ENCODE assay signal across 8 cellular contexts in the genomic region with DNA sequence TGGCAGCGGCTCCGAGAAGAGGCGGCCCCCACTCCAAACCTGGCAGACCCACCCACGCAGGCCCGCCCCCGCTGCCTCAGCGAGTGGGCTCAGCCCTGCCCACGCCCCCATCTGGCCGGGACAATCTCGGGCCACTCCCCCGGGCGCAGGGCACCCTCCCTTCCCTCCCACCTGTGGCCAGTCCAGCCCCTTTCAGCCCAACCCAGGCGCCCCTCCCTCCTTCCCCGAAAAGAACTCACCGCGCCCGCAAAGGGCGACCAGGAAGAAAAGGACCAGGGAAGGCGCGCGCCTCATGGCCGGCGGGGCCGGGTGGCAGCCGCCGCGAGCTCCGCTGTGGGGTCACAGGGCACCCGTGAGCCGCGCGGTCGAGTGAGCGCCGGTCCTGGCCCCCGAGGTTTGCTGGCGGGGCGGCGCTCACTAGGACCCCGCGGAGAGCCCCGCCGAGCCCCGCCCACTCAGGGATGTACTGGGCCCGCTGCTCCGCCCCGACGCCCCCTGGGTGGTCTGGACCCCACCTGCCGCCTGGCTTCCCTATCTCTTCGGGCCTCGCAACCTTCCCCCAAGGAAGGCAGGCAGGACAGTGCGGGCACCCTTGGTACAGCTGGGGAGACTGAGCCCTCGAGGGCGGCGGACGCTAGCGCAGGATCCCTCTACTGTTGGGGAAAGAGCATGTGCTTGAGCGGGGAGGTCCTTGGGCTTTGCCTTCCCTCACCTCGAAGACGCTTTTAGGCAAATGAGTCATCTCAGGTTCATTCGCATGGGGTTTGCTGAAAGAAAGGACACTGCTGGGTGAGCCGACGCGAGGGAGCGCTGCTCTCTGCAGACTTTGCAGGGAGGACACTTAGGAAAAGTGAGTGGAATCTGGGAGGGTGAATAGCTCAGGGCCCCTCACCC. TPM values are rescaled to one million over a fixed set of nuclear protein-coding genes. Genes with fewer than 3 reads are reported as not detected.
A peak's percentile ranks its signal among the peaks of the same experiment; 100 is the strongest.
DNase-seq lines count a peak whose midpoint lies in the region; ATAC-seq lines count a peak whose summit lies in the region.

A gene with protein sequence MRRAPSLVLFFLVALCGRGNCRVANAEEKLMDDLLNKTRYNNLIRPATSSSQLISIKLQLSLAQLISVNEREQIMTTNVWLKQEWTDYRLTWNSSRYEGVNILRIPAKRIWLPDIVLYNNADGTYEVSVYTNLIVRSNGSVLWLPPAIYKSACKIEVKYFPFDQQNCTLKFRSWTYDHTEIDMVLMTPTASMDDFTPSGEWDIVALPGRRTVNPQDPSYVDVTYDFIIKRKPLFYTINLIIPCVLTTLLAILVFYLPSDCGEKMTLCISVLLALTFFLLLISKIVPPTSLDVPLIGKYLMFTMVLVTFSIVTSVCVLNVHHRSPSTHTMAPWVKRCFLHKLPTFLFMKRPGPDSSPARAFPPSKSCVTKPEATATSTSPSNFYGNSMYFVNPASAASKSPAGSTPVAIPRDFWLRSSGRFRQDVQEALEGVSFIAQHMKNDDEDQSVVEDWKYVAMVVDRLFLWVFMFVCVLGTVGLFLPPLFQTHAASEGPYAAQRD (minus strand): TSS at position 371 of the 894 bp plus-strand sequence. CDS start 77 bp downstream, at position 294.

- H3K27ac ChIP-seq in iPS-20b (ENCODE audit: low read length) = no peak within 1 kb of the TSS

- peak within 1 kb of the TSS; percentile 46 for H3K4me3 Mint-ChIP-seq in activated naive CD8-positive, alpha-beta T cell treated with anti-CD3 and anti-CD28 coated beads, Interleukin-2, amount 50 U/mL, for 24 hours
- peak within 1 kb of the TSS; percentile 83 for H3K4me3 Mint-ChIP-seq in stimulated activated naive B cell treated with anti-CD40 and anti-IgM and Interleukin-4, amounts not matched to agents 10 μg/mL and 1 μg/mL and 100 μg/mL, for 72 hours

- no peaks in the 10 kb centered on the region for H3K9me3 Mint-ChIP-seq in activated naive CD8-positive, alpha-beta T cell treated with anti-CD3 and anti-CD28 coated beads, Interleukin-2, amount 50 U/mL, for 24 hours
- no peaks in the 10 kb centered on the region for H3K9me3 Mint-ChIP-seq in stimulated activated naive B cell treated with anti-CD40 and anti-IgM and Interleukin-4, amounts not matched to agents 10 μg/mL and 1 μg/mL and 100 μg/mL, for 72 hours

- peak within 1 kb of the TSS; percentile 79 for H3K4me3 ChIP-seq in iPS-20b (ENCODE audit: low read length)

- H3K9ac ChIP-seq in iPS-20b (ENCODE audit: low read depth, low read length) = peak within 1 kb of the TSS; percentile 52; the same call in 1 of the 2 replicates

- peaks cover 5% of the 10 kb centered on the region for H3K4me1 Mint-ChIP-seq in activated naive CD8-positive, alpha-beta T cell treated with anti-CD3 and anti-CD28 coated beads, Interleukin-2, amount 50 U/mL, for 24 hours
- peaks cover 12% of the 10 kb centered on the region in 2 donors for H3K4me1 Mint-ChIP-seq in stimulated activated naive B cell treated with anti-CD40 and anti-IgM and Interleukin-4, amounts not matched to agents 10 μg/mL and 1 μg/mL and 100 μg/mL, for 72 hours

- no peaks in the 10 kb centered on the region for H3K36me3 Mint-ChIP-seq in activated naive CD8-positive, alpha-beta T cell treated with anti-CD3 and anti-CD28 coated beads, Interleukin-2, amount 50 U/mL, for 24 hours (ENCODE audit: low read depth)
- H3K36me3 Mint-ChIP-seq in stimulated activated naive B cell treated with anti-CD40 and anti-IgM and Interleukin-4, amounts not matched to agents 10 μg/mL and 1 μg/mL and 100 μg/mL, for 72 hours = no peaks in the 10 kb centered on the region

- H3K9me3 ChIP-seq in iPS-20b (ENCODE audit: insufficient read depth, low read depth, low read length) = no peaks in the 10 kb centered on the region

- ATAC-seq in Right ventricle myocardium inferior = peak; percentile 44
- ATAC-seq in activated naive CD8-positive, alpha-beta T cell treated with anti-CD3 and anti-CD28 coated beads, Interleukin-2, amount 50 U/mL, for 24 hours = peak; percentile 76
- ATAC-seq in stimulated activated naive B cell treated with anti-CD40 and anti-IgM and Interleukin-4, amounts not matched to agents 10 μg/mL and 1 μg/mL and 100 μg/mL, for 72 hours (replicated peaks) = peak; percentile 69 to 75
- no peak for ATAC-seq in GM21367 (IDR thresholded peaks at IDR 0.05; ENCODE audit: unreplicated experiment)

- peaks cover 10% of the 10 kb centered on the region; the same call in 1 of the 2 replicates for H3K4me1 ChIP-seq in iPS-20b (ENCODE audit: insufficient read depth, low read length)

- peaks cover 8% of the 10 kb centered on the region for H3K27me3 Mint-ChIP-seq in activated naive CD8-positive, alpha-beta T cell treated with anti-CD3 and anti-CD28 coated beads, Interleukin-2, amount 50 U/mL, for 24 hours
- peaks cover 11 to 16% of the 10 kb centered on the region in 2 donors for H3K27me3 Mint-ChIP-seq in stimulated activated naive B cell treated with anti-CD40 and anti-IgM and Interleukin-4, amounts not matched to agents 10 μg/mL and 1 μg/mL and 100 μg/mL, for 72 hours

- DNase-seq in Right ventricle myocardium inferior (ENCODE audit: missing footprints) (no peak), cardiac septum (ENCODE audit: low spot score) (no peak), COLO668 (lab: John Stamatoyannopoulos, UW; ENCODE audit: unreplicated experiment) (no peak), SIG-M5 treated with dmso at 0.1 percent for 504 hours (lab: John Stamatoyannopoulos, UW; ENCODE audit: unreplicated experiment) (no peak)
- no peak for DNase-seq in activated naive CD8-positive, alpha-beta T cell treated with anti-CD3 and anti-CD28 coated beads, Interleukin-2, amount 50 U/mL, for 24 hours
- no peak for DNase-seq in stimulated activated naive B cell treated with anti-CD40 and anti-IgM and Interleukin-4, amounts not matched to agents 10 μg/mL and 1 μg/mL and 100 μg/mL, for 72 hours

- intact Hi-C loops in Right ventricle myocardium inferior (cut with DNase I) = no loop called here
- intact Hi-C loops in cardiac septum (cut with DNase I) = no loop called here

- H3K36me3 ChIP-seq in iPS-20b (ENCODE audit: insufficient read depth, low read depth, low read length) = no peaks in the 10 kb centered on the region

- H3K27me3 ChIP-seq in iPS-20b (ENCODE audit: insufficient read depth, low read length) = peaks cover 28% of the 10 kb centered on the region

- no peak within 1 kb of the TSS for H3K27ac Mint-ChIP-seq in activated naive CD8-positive, alpha-beta T cell treated with anti-CD3 and anti-CD28 coated beads, Interleukin-2, amount 50 U/mL, for 24 hours
- peak within 1 kb of the TSS; percentile 76 for H3K27ac Mint-ChIP-seq in stimulated activated naive B cell treated with anti-CD40 and anti-IgM and Interleukin-4, amounts not matched to agents 10 μg/mL and 1 μg/mL and 100 μg/mL, for 72 hours

RNA-seq across cellular contexts. Expression of the gene that starts here (rescaled TPM):
- total RNA-seq in Right ventricle myocardium inferior (not detected), cardiac septum (not detected)

Comparison
In these comparisons a context has a peak if more than half of its experiments do, and no peak if none do; other contexts are left out.
1. Peak in ATAC-seq in Right ventricle myocardium inferior; RNA of the gene not detected or under 1 TPM.